8 cellular contexts compared by ENCODE assay signal in genomic region chr13:98482476-98483444, GRCh38.
DNase-seq lines count a peak whose midpoint lies in the region; ATAC-seq and TF ChIP-seq lines count a peak whose summit lies in the region.

No MANE protein-coding gene starts in this region.

- H3K79me2 ChIP-seq in OCI-LY7 (ENCODE audit: insufficient read depth, low read depth, low read length) = peaks cover 38% of the 10 kb centered on the region
- peaks cover 98% of the 10 kb centered on the region for H3K79me2 ChIP-seq in neural progenitor cell (ENCODE audit: low read depth)

- POLR2A ChIA-PET in OCI-LY7 (lab: Charles Lee) = interaction anchor here (0.6 to 1.1 kb wide), 5 partner anchors 11 to 219 kb away, joined by 3 to 4 read pairs (median 3); no protein-coding TSS in a partner anchor

- no peaks in the 10 kb centered on the region for H3K9me3 Mint-ChIP-seq in neural progenitor cell

- BruUV-seq in OCI-LY7 (replicated peaks; lab: Mats Ljungman, UMichigan) = no TSS peak

- no peak overlapping the region for H3K4me3 Mint-ChIP-seq in neural progenitor cell

- H3K27ac ChIP-seq in OCI-LY7 (ENCODE audit: low read depth, low read length, poor library complexity, severe bottlenecking) = no peak overlapping the region
- peak overlapping the region; percentile 50 for H3K27ac ChIP-seq in neural progenitor cell

- peak; percentile 20 for DNase-seq in OCI-LY7 (ENCODE audit: low spot score)
- DNase-seq in fibroblast of gingiva (ENCODE audit: low read depth) = peak; percentile 81
- peak; percentile 45 for DNase-seq in neural progenitor cell (ENCODE audit: low spot score)
- DNase-seq in activated T-cell treated with anti-CD3 and anti-CD28 coated beads, Interleukin-2, amount 50 U/mL, for 1 hour = no peak

- H3K27me3 ChIP-seq in neural progenitor cell = no peaks in the 10 kb centered on the region

- peaks cover 15% of the 10 kb centered on the region for H3K36me3 Mint-ChIP-seq in neural progenitor cell

- intact Hi-C loops in OCI-LY7 (cut with micrococcal nuclease; ENCODE audit: unreplicated experiment) = loop anchor here (1.0 kb wide), 1 partner anchor 171 kb away; no protein-coding TSS in a partner anchor

- peaks cover 68% of the 10 kb centered on the region for H3K4me1 Mint-ChIP-seq in neural progenitor cell

- peak overlapping the region; percentile 46 for H3K27ac Mint-ChIP-seq in neural progenitor cell

- H3K4me3 ChIP-seq in OCI-LY7 (ENCODE audit: low read depth, low read length, poor library complexity, severe bottlenecking) = no peak overlapping the region
- no peak overlapping the region for H3K4me3 ChIP-seq in neural progenitor cell

- no peak overlapping the region for H2AFZ ChIP-seq in OCI-LY7 (ENCODE audit: low read length)
- H2AFZ ChIP-seq in neural progenitor cell (replicated peaks) = no peak overlapping the region

- H3K9ac ChIP-seq in neural progenitor cell = no peak overlapping the region

- peaks cover 60% of the 10 kb centered on the region for H3F3A ChIP-seq in neural progenitor cell (ENCODE audit: low read depth)

- peaks cover 42% of the 10 kb centered on the region for H3K4me1 ChIP-seq in OCI-LY7 (ENCODE audit: insufficient read depth, low read length, poor library complexity, severe bottlenecking)
- peaks cover 76% of the 10 kb centered on the region for H3K4me1 ChIP-seq in neural progenitor cell

- no peaks in the 10 kb centered on the region for H3K9me2 ChIP-seq in OCI-LY7 (ENCODE audit: insufficient read depth, low read length)

- H3K36me3 ChIP-seq in OCI-LY7 (ENCODE audit: insufficient read depth, low read length) (peaks cover 7% of the 10 kb centered on the region), neural progenitor cell (no peaks in the 10 kb centered on the region)

- H4K20me1 ChIP-seq in OCI-LY7 (ENCODE audit: insufficient read depth, low read length) (peaks cover 23% of the 10 kb centered on the region), neural progenitor cell (ENCODE audit: low read depth) (peaks cover 98% of the 10 kb centered on the region)

- H3K9me3 ChIP-seq in OCI-LY7 (ENCODE audit: low read length) (no peaks in the 10 kb centered on the region), neural progenitor cell (ENCODE audit: low read depth) (no peaks in the 10 kb centered on the region)

- ATAC-seq in HG02870 (IDR thresholded peaks at IDR 0.05; ENCODE audit: unreplicated experiment) (no peak), GM21576 (IDR thresholded peaks at IDR 0.05; ENCODE audit: unreplicated experiment) (no peak), HG02763 (IDR thresholded peaks at IDR 0.05; ENCODE audit: unreplicated experiment) (no peak)

- CTCF ChIA-PET in OCI-LY7 (lab: Charles Lee; ENCODE audit: unreplicated experiment) = no interaction called here

- peak; percentile 68 for TF ChIP-seq CTCF in GM12872 (IDR thresholded peaks at IDR 0.05; ENCODE audit: insufficient read depth, low read depth, low read length)
- TF ChIP-seq CTCF in OCI-LY7 (conservative IDR thresholded peaks at IDR 0.05; ENCODE audit: low read length) = peak; percentile 47; the same call in 1 of the 2 replicates
- TF ChIP-seq CTCF in neural progenitor cell (IDR thresholded peaks at IDR 0.05) = peak; percentile 46

- H3K27me3 Mint-ChIP-seq in neural progenitor cell (ENCODE audit: insufficient read depth, low read depth) = peaks cover 2% of the 10 kb centered on the region

- H3K4me2 ChIP-seq in OCI-LY7 (ENCODE audit: low read length) = no peak overlapping the region
- peak overlapping the region; percentile 25 for H3K4me2 ChIP-seq in neural progenitor cell
